Comparison of ENCODE assay signal across 1 cellular context in the genomic region with DNA sequence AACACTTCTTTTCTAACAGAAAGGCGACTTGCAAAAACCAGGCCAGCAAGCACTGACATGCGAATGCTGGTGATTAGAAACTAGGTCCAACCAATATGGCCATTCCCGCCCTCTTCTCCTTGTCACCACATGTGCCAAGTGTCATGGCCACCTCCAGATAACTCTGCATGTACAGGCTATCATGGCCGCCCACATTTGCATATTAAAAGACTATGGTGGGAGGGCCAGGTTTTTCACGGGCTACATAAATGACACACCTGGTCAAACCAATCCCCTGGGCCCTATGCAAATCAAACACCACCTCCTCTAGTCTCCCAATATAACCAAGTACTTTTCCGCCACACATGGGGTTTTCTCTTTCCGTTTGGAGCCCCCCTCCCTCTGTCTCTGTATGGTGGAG.
TF ChIP-seq lines count a peak whose summit lies in the region.

No MANE protein-coding gene starts in this region.

TF ChIP-seq in K562, 482 proteins besides CTCF, POLR2A, EP300 and RAD21 (continued from another document):
- no peak for TF ChIP-seq SMARCC2 (IDR thresholded peaks at IDR 0.05; ENCODE audit: low read depth)
- TF ChIP-seq, protein P1, sequence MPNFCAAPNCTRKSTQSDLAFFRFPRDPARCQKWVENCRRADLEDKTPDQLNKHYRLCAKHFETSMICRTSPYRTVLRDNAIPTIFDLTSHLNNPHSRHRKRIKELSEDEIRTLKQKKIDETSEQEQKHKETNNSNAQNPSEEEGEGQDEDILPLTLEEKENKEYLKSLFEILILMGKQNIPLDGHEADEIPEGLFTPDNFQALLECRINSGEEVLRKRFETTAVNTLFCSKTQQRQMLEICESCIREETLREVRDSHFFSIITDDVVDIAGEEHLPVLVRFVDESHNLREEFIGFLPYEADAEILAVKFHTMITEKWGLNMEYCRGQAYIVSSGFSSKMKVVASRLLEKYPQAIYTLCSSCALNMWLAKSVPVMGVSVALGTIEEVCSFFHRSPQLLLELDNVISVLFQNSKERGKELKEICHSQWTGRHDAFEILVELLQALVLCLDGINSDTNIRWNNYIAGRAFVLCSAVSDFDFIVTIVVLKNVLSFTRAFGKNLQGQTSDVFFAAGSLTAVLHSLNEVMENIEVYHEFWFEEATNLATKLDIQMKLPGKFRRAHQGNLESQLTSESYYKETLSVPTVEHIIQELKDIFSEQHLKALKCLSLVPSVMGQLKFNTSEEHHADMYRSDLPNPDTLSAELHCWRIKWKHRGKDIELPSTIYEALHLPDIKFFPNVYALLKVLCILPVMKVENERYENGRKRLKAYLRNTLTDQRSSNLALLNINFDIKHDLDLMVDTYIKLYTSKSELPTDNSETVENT (CRISPR knock-in tag; IDR thresholded peaks at IDR 0.05), result no peak
- no peak for TF ChIP-seq ZFP30 (CRISPR knock-in tag; IDR thresholded peaks at IDR 0.05; ENCODE audit: borderline replicate concordance)
- TF ChIP-seq, protein P2, sequence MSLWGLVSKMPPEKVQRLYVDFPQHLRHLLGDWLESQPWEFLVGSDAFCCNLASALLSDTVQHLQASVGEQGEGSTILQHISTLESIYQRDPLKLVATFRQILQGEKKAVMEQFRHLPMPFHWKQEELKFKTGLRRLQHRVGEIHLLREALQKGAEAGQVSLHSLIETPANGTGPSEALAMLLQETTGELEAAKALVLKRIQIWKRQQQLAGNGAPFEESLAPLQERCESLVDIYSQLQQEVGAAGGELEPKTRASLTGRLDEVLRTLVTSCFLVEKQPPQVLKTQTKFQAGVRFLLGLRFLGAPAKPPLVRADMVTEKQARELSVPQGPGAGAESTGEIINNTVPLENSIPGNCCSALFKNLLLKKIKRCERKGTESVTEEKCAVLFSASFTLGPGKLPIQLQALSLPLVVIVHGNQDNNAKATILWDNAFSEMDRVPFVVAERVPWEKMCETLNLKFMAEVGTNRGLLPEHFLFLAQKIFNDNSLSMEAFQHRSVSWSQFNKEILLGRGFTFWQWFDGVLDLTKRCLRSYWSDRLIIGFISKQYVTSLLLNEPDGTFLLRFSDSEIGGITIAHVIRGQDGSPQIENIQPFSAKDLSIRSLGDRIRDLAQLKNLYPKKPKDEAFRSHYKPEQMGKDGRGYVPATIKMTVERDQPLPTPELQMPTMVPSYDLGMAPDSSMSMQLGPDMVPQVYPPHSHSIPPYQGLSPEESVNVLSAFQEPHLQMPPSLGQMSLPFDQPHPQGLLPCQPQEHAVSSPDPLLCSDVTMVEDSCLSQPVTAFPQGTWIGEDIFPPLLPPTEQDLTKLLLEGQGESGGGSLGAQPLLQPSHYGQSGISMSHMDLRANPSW (CRISPR knock-in tag; IDR thresholded peaks at IDR 0.05), result no peak
